ENCODE assay signal across 26 cellular contexts in the genomic region with DNA sequence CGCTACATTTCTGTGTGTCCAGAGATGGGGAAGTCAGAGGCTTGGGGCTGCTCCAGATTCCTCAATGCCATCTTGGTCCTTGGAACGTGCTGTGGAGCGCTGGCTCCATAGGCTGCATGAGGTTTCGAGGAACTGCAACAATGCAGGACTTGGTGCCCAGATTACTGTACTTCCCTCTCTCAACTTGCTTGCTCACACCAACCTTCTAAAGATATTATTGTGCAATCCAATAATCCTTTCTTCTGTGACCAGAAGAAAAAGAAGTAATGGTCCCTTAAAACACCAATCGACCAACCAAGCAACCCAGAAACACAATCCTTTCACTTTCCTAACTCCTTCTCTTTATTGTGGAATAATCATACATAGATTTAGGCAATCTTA. TPM values are rescaled to one million over a fixed set of nuclear protein-coding genes. Genes with fewer than 3 reads are reported as not detected.
DNase-seq lines count a peak whose midpoint lies in the region; ATAC-seq and TF ChIP-seq lines count a peak whose summit lies in the region.
"Had no signal": no experiment of that assay in that cellular context is flagged by ENCODE, and none has a peak within 500 bp of the region (broad histone marks: within the 10 kb centered on the region; RNA-seq: fewer than 3 reads in every experiment).

No MANE protein-coding gene starts in this region.

- peaks cover 15% of the 10 kb centered on the region for H4K20me1 ChIP-seq in PC-3 (ENCODE audit: low read length)

- H2AFZ ChIP-seq in PC-3 (ENCODE audit: low read length) = no peak overlapping the region

- TF ChIP-seq EP300 in Ishikawa (IDR thresholded peaks at IDR 0.05; ENCODE audit: borderline replicate concordance) = no peak
- no peak for TF ChIP-seq EP300 in esophagus muscularis mucosa (IDR thresholded peaks at IDR 0.05)

- H3K4me3 Mint-ChIP-seq in osteocyte (ENCODE audit: unreplicated experiment) = peak overlapping the region; percentile 39
- no peak overlapping the region for H3K4me3 Mint-ChIP-seq in activated CD4-positive, alpha-beta memory T cell treated with anti-CD3 and anti-CD28 coated beads for 36 hours
- no peak overlapping the region for H3K4me3 Mint-ChIP-seq in activated T-cell treated with anti-CD3 and anti-CD28 coated beads, Interleukin-2, amount 50 U/mL, for 4 hours
- no peak overlapping the region for H3K4me3 Mint-ChIP-seq in endodermal cell
- H3K4me3 Mint-ChIP-seq: activated CD8-positive, alpha-beta T cell treated with anti-CD3 and anti-CD28 coated beads, Interleukin-2, amount 10 ng/mL, durations not matched to agents 7 days and 5 days; activated T-cell treated with anti-CD3 and anti-CD28 coated beads, Interleukin-2, amount 50 U/mL, for 72 hours; CD8-positive, alpha-beta memory T cell; H9; stimulated activated memory B cell treated with anti-CD40 and anti-IgM and Interleukin-4, amounts not matched to agents 10 μg/mL and 1 μg/mL and 100 μg/mL, for 72 hours had no signal

- H3K4me2 ChIP-seq in PC-3 (ENCODE audit: low read length) = peak overlapping the region; percentile 93; the same call in 1 of the 2 replicates

- H3K79me2 ChIP-seq in PC-3 (ENCODE audit: low read length) = peaks cover 86% of the 10 kb centered on the region

- H3K27ac ChIP-seq in PC-3 (ENCODE audit: low read length) = no peak overlapping the region
- H3K27ac ChIP-seq in esophagus muscularis mucosa (replicated peaks in 1 of 4) = peak overlapping the region in 3 of 4 donors; percentile 13 to 56 (median 23)
- H3K27ac ChIP-seq in Peyer's patch = no peak overlapping the region
- no peak overlapping the region for H3K27ac ChIP-seq in endodermal cell (ENCODE audit: low read depth, low read length)
- H3K27ac ChIP-seq: body of pancreas, left lung, right atrium auricular region, thoracic aorta had no signal

- H3K9me2 ChIP-seq in PC-3 (replicated peaks; ENCODE audit: low read length) = no peaks in the 10 kb centered on the region

- POLR2A ChIA-PET in PC-3 (lab: Charles Lee; ENCODE audit: unreplicated experiment) = no interaction called here
- POLR2A ChIA-PET in activated CD4-positive, alpha-beta memory T cell treated with anti-CD3 and anti-CD28 coated beads for 36 hours (lab: Charles Lee) = no interaction called here

- TF ChIP-seq POLR2A in esophagus muscularis mucosa (IDR thresholded peaks at IDR 0.05; ENCODE audit: low read depth) = no peak
- no peak for TF ChIP-seq POLR2A in Peyer's patch (IDR thresholded peaks at IDR 0.05)

- CTCF ChIA-PET in PC-3 (lab: Charles Lee) = interaction anchor here (0.6 kb wide), 1 partner anchor 400 kb away, joined by 7 read pairs; no protein-coding TSS in a partner anchor
- CTCF ChIA-PET in activated CD4-positive, alpha-beta memory T cell treated with anti-CD3 and anti-CD28 coated beads for 36 hours (lab: Charles Lee) = interaction anchor here (1.1 kb wide), 1 partner anchor 101 kb away, joined by 3 read pairs; no protein-coding TSS in a partner anchor

- peaks cover 41% of the 10 kb centered on the region for H3K4me1 Mint-ChIP-seq in osteocyte (ENCODE audit: unreplicated experiment)
- H3K4me1 Mint-ChIP-seq in activated CD4-positive, alpha-beta memory T cell treated with anti-CD3 and anti-CD28 coated beads for 36 hours (ENCODE audit: low read depth) = peaks cover 15% of the 10 kb centered on the region
- H3K4me1 Mint-ChIP-seq in activated T-cell treated with anti-CD3 and anti-CD28 coated beads, Interleukin-2, amount 50 U/mL, for 4 hours (ENCODE audit: low read depth) = peaks cover 15% of the 10 kb centered on the region
- H3K4me1 Mint-ChIP-seq in endodermal cell = peaks cover 22% of the 10 kb centered on the region

- H3K9me3 Mint-ChIP-seq in osteocyte (ENCODE audit: unreplicated experiment) = no peaks in the 10 kb centered on the region
- H3K9me3 Mint-ChIP-seq in activated CD4-positive, alpha-beta memory T cell treated with anti-CD3 and anti-CD28 coated beads for 36 hours = no peaks in the 10 kb centered on the region
- no peaks in the 10 kb centered on the region for H3K9me3 Mint-ChIP-seq in activated T-cell treated with anti-CD3 and anti-CD28 coated beads, Interleukin-2, amount 50 U/mL, for 4 hours
- no peaks in the 10 kb centered on the region for H3K9me3 Mint-ChIP-seq in endodermal cell
- H3K9me3 Mint-ChIP-seq: activated naive CD4-positive, alpha-beta T cell treated with anti-CD3 and anti-CD28 coated beads, Interleukin-2, amount 50 U/mL, for 72 hours; activated T-cell treated with anti-CD3 and anti-CD28 coated beads, Interleukin-2, amount 50 U/mL, for 72 hours; H9; IgD-negative memory B cell; stimulated activated memory B cell treated with anti-CD40 and anti-IgM and Interleukin-4, amounts not matched to agents 10 μg/mL and 1 μg/mL and 100 μg/mL, for 72 hours had no signal

- H3K9me3 ChIP-seq in PC-3 (ENCODE audit: low read length) (no peaks in the 10 kb centered on the region), esophagus muscularis mucosa (no peaks in the 10 kb centered on the region), Peyer's patch (no peaks in the 10 kb centered on the region), endodermal cell (ENCODE audit: control insufficient read depth, low read length) (no peaks in the 10 kb centered on the region)
- H3K9me3 ChIP-seq: body of pancreas, left lung, right atrium auricular region, thoracic aorta had no signal

- intact Hi-C loops in PC-3 (cut with micrococcal nuclease) (loop anchor here (5.0 kb wide), 3 partner anchors 96 to 296 kb away; no protein-coding TSS in a partner anchor), esophagus muscularis mucosa (cut with DNase I) (loop anchor here (5.0 to 10.0 kb wide), 4 partner anchors 104 to 701 kb away; no protein-coding TSS in a partner anchor)
- intact Hi-C loops in activated CD4-positive, alpha-beta memory T cell treated with anti-CD3 and anti-CD28 coated beads for 36 hours (cut with micrococcal nuclease) = loop anchor here (10.0 kb wide), 1 partner anchor 571 kb away; no protein-coding TSS in a partner anchor

- no TSS peak for BruUV-seq in PC-3 (replicated peaks; lab: Mats Ljungman, UMichigan)

- no peak for TF ChIP-seq RAD21 in Ishikawa (IDR thresholded peaks at IDR 0.05; ENCODE audit: low read depth)

- H3K27me3 Mint-ChIP-seq in osteocyte (ENCODE audit: unreplicated experiment) = peaks cover 30% of the 10 kb centered on the region
- peaks cover 31% of the 10 kb centered on the region for H3K27me3 Mint-ChIP-seq in activated CD4-positive, alpha-beta memory T cell treated with anti-CD3 and anti-CD28 coated beads for 36 hours
- H3K27me3 Mint-ChIP-seq in activated T-cell treated with anti-CD3 and anti-CD28 coated beads, Interleukin-2, amount 50 U/mL, for 4 hours (ENCODE audit: low read depth) = peaks cover 37% of the 10 kb centered on the region
- H3K27me3 Mint-ChIP-seq in endodermal cell (ENCODE audit: insufficient read depth) = peaks cover 27% of the 10 kb centered on the region

- H3K27me3 ChIP-seq in PC-3 (ENCODE audit: low read length) (no peaks in the 10 kb centered on the region), esophagus muscularis mucosa (no peaks in the 10 kb centered on the region), Peyer's patch (no peaks in the 10 kb centered on the region), endodermal cell (ENCODE audit: control insufficient read depth, insufficient read depth, low read length, poor library complexity, severe bottlenecking) (peaks cover 2% of the 10 kb centered on the region)
- H3K27me3 ChIP-seq: body of pancreas, right atrium auricular region had no signal

- WGBS in esophagus muscularis mucosa = 80% methylated on average over 5 of the region's 5 CpGs
- 90 to 93% methylated on average over 3 to 5 of the region's 5 CpGs for WGBS in endodermal cell (ENCODE audit: insufficient coverage in 1 of 2, insufficient read length in 1 of 2), 2 experiments

- H3K4me1 ChIP-seq in PC-3 (ENCODE audit: insufficient read depth, low read length) = peaks cover 34% of the 10 kb centered on the region
- peaks cover 31 to 85% (median 78%) of the 10 kb centered on the region in 4 donors for H3K4me1 ChIP-seq in esophagus muscularis mucosa
- H3K4me1 ChIP-seq in Peyer's patch = peaks cover 0 to 11% (median 2%) of the 10 kb centered on the region in 4 donors
- H3K4me1 ChIP-seq in endodermal cell (ENCODE audit: control insufficient read depth, insufficient read depth, low read length) = no peaks in the 10 kb centered on the region

- TF ChIP-seq CTCF in PC-3 (conservative IDR thresholded peaks at IDR 0.05; ENCODE audit: low read depth, low read length) (no peak), esophagus muscularis mucosa (IDR thresholded peaks at IDR 0.05) (no peak), osteocyte (IDR thresholded peaks at IDR 0.05) (no peak), Peyer's patch (IDR thresholded peaks at IDR 0.05) (no peak), endodermal cell (conservative IDR thresholded peaks at IDR 0.05) (no peak)

- no peak for ATAC-seq in PC-3
- ATAC-seq in activated T-cell treated with anti-CD3 and anti-CD28 coated beads, Interleukin-2, amount 50 U/mL, for 4 hours = no peak
- ATAC-seq: activated CD8-positive, alpha-beta T cell treated with anti-CD3 and anti-CD28 coated beads, Interleukin-2, amount 10 ng/mL, durations not matched to agents 7 days and 5 days; activated naive CD4-positive, alpha-beta T cell treated with anti-CD3 and anti-CD28 coated beads, Interleukin-2, amount 50 U/mL, for 72 hours; activated T-cell treated with anti-CD3 and anti-CD28 coated beads, Interleukin-2, amount 50 U/mL, for 72 hours; body of pancreas; left lung; stimulated activated memory B cell treated with anti-CD40 and anti-IgM and Interleukin-4, amounts not matched to agents 10 μg/mL and 1 μg/mL and 100 μg/mL, for 72 hours had no signal

- DNase-seq in PC-3 = no peak
- no peak for DNase-seq in esophagus muscularis mucosa (ENCODE audit: extremely low spot score)
- no peak for DNase-seq in osteocyte (ENCODE audit: extremely low spot score, unreplicated experiment)
- no peak for DNase-seq in Peyer's patch
- no peak for DNase-seq in activated CD4-positive, alpha-beta memory T cell treated with anti-CD3 and anti-CD28 coated beads for 36 hours
- DNase-seq in activated T-cell treated with anti-CD3 and anti-CD28 coated beads, Interleukin-2, amount 50 U/mL, for 4 hours = no peak
- no peak for DNase-seq in endodermal cell
- DNase-seq: activated CD4-positive, CD25-positive, alpha-beta regulatory T cell; activated CD8-positive, alpha-beta T cell treated with anti-CD3 and anti-CD28 coated beads, Interleukin-2, amount 10 ng/mL, durations not matched to agents 7 days and 5 days; activated T-cell treated with anti-CD3 and anti-CD28 coated beads, Interleukin-2, amount 50 U/mL, for 72 hours; body of pancreas; CD8-positive, alpha-beta memory T cell; cortex of kidney; DMS53; H9; left lung; NCI-H1092; NCI-H510A treated with DMSO at 0.1 percent for 48 hours; nucleus accumbens; SHP77 treated with DMSO at 0.1 percent for 48 hours had no signal

- H3K9ac ChIP-seq in PC-3 (ENCODE audit: low read length) (no peak overlapping the region), endodermal cell (ENCODE audit: extremely low read depth, low read length, poor library complexity, severe bottlenecking) (no peak overlapping the region)

- H3F3A ChIP-seq in PC-3 (ENCODE audit: low read length, unreplicated experiment) = no peaks in the 10 kb centered on the region

- H3K4me3 ChIP-seq in PC-3 (ENCODE audit: low read length) (no peak overlapping the region), esophagus muscularis mucosa (no peak overlapping the region), Peyer's patch (no peak overlapping the region), endodermal cell (ENCODE audit: low read length) (no peak overlapping the region)
- H3K4me3 ChIP-seq: body of pancreas, right atrium auricular region, thoracic aorta had no signal

- H3K36me3 ChIP-seq in PC-3 (ENCODE audit: low read depth, low read length) = no peaks in the 10 kb centered on the region; the same call in 1 of the 2 replicates
- no peaks in the 10 kb centered on the region for H3K36me3 ChIP-seq in esophagus muscularis mucosa
- H3K36me3 ChIP-seq in Peyer's patch = no peaks in the 10 kb centered on the region
- peaks cover 16% of the 10 kb centered on the region for H3K36me3 ChIP-seq in endodermal cell (ENCODE audit: control insufficient read depth, insufficient read depth, low read length)
- H3K36me3 ChIP-seq: left lung, right atrium auricular region, thoracic aorta had no signal

- no peak overlapping the region for H3K27ac Mint-ChIP-seq in osteocyte (ENCODE audit: unreplicated experiment)
- H3K27ac Mint-ChIP-seq in activated CD4-positive, alpha-beta memory T cell treated with anti-CD3 and anti-CD28 coated beads for 36 hours = no peak overlapping the region
- no peak overlapping the region for H3K27ac Mint-ChIP-seq in endodermal cell
- H3K27ac Mint-ChIP-seq: activated CD8-positive, alpha-beta T cell treated with anti-CD3 and anti-CD28 coated beads, Interleukin-2, amount 10 ng/mL, durations not matched to agents 7 days and 5 days; activated naive CD4-positive, alpha-beta T cell treated with anti-CD3 and anti-CD28 coated beads, Interleukin-2, amount 50 U/mL, for 72 hours; activated T-cell treated with anti-CD3 and anti-CD28 coated beads, Interleukin-2, amount 50 U/mL, for 72 hours; CD8-positive, alpha-beta memory T cell; H9; IgD-negative memory B cell; stimulated activated memory B cell treated with anti-CD40 and anti-IgM and Interleukin-4, amounts not matched to agents 10 μg/mL and 1 μg/mL and 100 μg/mL, for 72 hours had no signal

- H3K36me3 Mint-ChIP-seq in osteocyte (ENCODE audit: unreplicated experiment) = peaks cover 17% of the 10 kb centered on the region
- H3K36me3 Mint-ChIP-seq in activated CD4-positive, alpha-beta memory T cell treated with anti-CD3 and anti-CD28 coated beads for 36 hours = no peaks in the 10 kb centered on the region
- H3K36me3 Mint-ChIP-seq in activated T-cell treated with anti-CD3 and anti-CD28 coated beads, Interleukin-2, amount 50 U/mL, for 4 hours (ENCODE audit: insufficient read depth) = no peaks in the 10 kb centered on the region
- H3K36me3 Mint-ChIP-seq in endodermal cell (ENCODE audit: low read depth) = no peaks in the 10 kb centered on the region
- H3K36me3 Mint-ChIP-seq: IgD-negative memory B cell; stimulated activated memory B cell treated with anti-CD40 and anti-IgM and Interleukin-4, amounts not matched to agents 10 μg/mL and 1 μg/mL and 100 μg/mL, for 72 hours had no signal

RNA-seq across cellular contexts. Expression of a gene that starts 3.7 kb away (rescaled TPM):
- total RNA-seq in PC-3 (2014; rRNA removed) = 16.2 and 17.2 TPM in 2 replicates
- total RNA-seq in esophagus muscularis mucosa = 10 to 100 TPM; 12.5 to 36.9 (median 24.4) TPM
- 30.6 and 31.9 TPM in 2 replicates for total RNA-seq in osteocyte
- total RNA-seq in Peyer's patch = 10 to 100 TPM in 2 of 4 donors, 1 to 10 TPM in 1, under 1 TPM in 1; 0.53 to 12.6 (median 6.3) TPM
- total RNA-seq in activated CD4-positive, alpha-beta memory T cell treated with anti-CD3 and anti-CD28 coated beads for 36 hours = not detected
- total RNA-seq in activated T-cell treated with anti-CD3 and anti-CD28 coated beads, Interleukin-2, amount 50 U/mL, for 4 hours = not detected
- total RNA-seq in endodermal cell = 10 to 100 TPM in 1 of 2 donors, 1 to 10 TPM in 1; 8.3 to 20.6 TPM
- 7.8 TPM for polyA plus RNA-seq in endodermal cell (2013, experiment 1 of 2)
- polyA plus RNA-seq in endodermal cell (2013, experiment 2 of 2) = 7.0 TPM
- total RNA-seq: activated naive CD4-positive, alpha-beta T cell treated with anti-CD3 and anti-CD28 coated beads, Interleukin-2, amount 50 U/mL, for 72 hours; activated T-cell treated with anti-CD3 and anti-CD28 coated beads, Interleukin-2, amount 50 U/mL, for 72 hours; CD8-positive, alpha-beta memory T cell had no signal

Comparison
In these comparisons a context has a peak if more than half of its experiments do, and no peak if none do; other contexts are left out.
1. H3K27ac ChIP-seq: peak in esophagus muscularis mucosa (3 of 4); none in PC-3 (single experiment), Peyer's patch (0 of 4) and endodermal cell (single experiment).